Comparison of ENCODE assay signal across 1 cellular context in genomic region chr16:68740628-68741346, GRCh38.
TF ChIP-seq lines count a peak whose summit lies in the region.

No MANE protein-coding gene starts in this region.

TF ChIP-seq in GM23338, 12 proteins besides CTCF, POLR2A, EP300 and RAD21 (continued from another document):
- TF ChIP-seq ZNF462 (CRISPR knock-in tag; IDR thresholded peaks at IDR 0.05) (no peak), JUNB (IDR thresholded peaks at IDR 0.05; ENCODE audit: unreplicated experiment) (no peak), EZH2 (IDR thresholded peaks at IDR 0.05; ENCODE audit: low read depth, unreplicated experiment) (no peak), CREB1 (CRISPR knock-in tag; IDR thresholded peaks at IDR 0.05; ENCODE audit: low read depth) (no peak)
